In the genomic region with DNA sequence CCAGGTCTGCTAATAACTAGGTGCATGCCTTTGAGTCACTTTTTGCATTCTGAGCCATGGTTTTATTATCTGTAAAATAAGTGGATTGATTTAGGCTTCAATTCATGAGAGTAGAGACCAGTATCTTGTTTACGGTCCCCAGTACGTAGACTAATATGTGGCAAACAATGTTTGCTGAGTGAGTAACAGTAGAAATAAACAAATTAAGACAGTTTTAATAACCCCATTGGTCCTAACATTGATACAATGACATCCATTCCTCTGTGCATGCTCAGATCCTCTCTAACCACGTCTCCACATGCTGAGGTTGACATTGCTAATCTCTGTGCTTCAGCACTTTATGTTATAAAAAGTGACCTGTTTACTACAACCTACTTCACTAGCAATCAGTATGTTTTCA, we compare ENCODE assay signal across 1 cellular context.
TF ChIP-seq lines count a peak whose summit lies in the region.

No MANE protein-coding gene starts in this region.

TF ChIP-seq in K562, 482 proteins besides CTCF, POLR2A, EP300 and RAD21 (continued from another document):
- TF ChIP-seq, protein P1, sequence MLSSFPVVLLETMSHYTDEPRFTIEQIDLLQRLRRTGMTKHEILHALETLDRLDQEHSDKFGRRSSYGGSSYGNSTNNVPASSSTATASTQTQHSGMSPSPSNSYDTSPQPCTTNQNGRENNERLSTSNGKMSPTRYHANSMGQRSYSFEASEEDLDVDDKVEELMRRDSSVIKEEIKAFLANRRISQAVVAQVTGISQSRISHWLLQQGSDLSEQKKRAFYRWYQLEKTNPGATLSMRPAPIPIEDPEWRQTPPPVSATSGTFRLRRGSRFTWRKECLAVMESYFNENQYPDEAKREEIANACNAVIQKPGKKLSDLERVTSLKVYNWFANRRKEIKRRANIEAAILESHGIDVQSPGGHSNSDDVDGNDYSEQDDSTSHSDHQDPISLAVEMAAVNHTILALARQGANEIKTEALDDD (IDR thresholded peaks at IDR 0.05) = 0 out of 2 replicates have a peak, but pooled peaks have one; percentile 29
- TF ChIP-seq ZNF324 (CRISPR knock-in tag; IDR thresholded peaks at IDR 0.05) = no peak
